27 cellular contexts compared by ENCODE assay signal in genomic region chr19:31261019-31261595, GRCh38.
DNase-seq lines count a peak whose midpoint lies in the region; ATAC-seq and TF ChIP-seq lines count a peak whose summit lies in the region.
"Had no signal": no experiment of that assay in that cellular context is flagged by ENCODE, and none has a peak within 500 bp of the region (broad histone marks: within the 10 kb centered on the region; RNA-seq: fewer than 3 reads in every experiment).

No MANE protein-coding gene starts in this region.

- no peak for TF ChIP-seq RAD21 in SK-N-SH (IDR thresholded peaks at IDR 0.05; ENCODE audit: low read length)

- ATAC-seq in SK-N-SH treated with all-trans-retinoic acid at 6 μM for 48 hours (no peak), upper lobe of right lung (no peak), HG02852 (IDR thresholded peaks at IDR 0.05; ENCODE audit: unreplicated experiment) (no peak)
- ATAC-seq: foreskin keratinocyte; GM12878; left lobe of liver; stimulated activated naive CD8-positive, alpha-beta T cell treated with anti-CD3 and anti-CD28 coated beads, Interleukin-15, Interleukin-2, amounts not matched to agents 100 U/mL and 50 U/mL, for 24 hours had no signal

- H3K9me3 Mint-ChIP-seq in type B pancreatic cell: no peaks in the 10 kb centered on the region

- peaks cover 0 to 17% of the 10 kb centered on the region in 2 experiments; a peak in 2 of 4 replicates for H3K4me1 ChIP-seq in SK-N-SH (ENCODE audit: control insufficient read depth in 1 of 2, insufficient read depth in 2 of 2, low read depth in 1 of 2, low read length in 1 of 2)
- no peaks in the 10 kb centered on the region for H3K4me1 ChIP-seq in colonic mucosa
- H3K4me1 ChIP-seq in upper lobe of right lung: peaks cover 7% of the 10 kb centered on the region
- H3K4me1 ChIP-seq: BE2C had no signal

- no peaks in the 10 kb centered on the region for H3F3A ChIP-seq in SK-N-SH (replicated peaks; ENCODE audit: insufficient read depth)

- 73% methylated on average over 2 of the region's 3 CpGs for WGBS in SK-N-SH (ENCODE audit: low lambda C conversion rate)

- POLR2A ChIA-PET in SK-N-SH (lab: Yijun Ruan, JAX): no interaction called here

- H3K27me3 ChIP-seq in SK-N-SH (ENCODE audit: insufficient read depth): no peaks in the 10 kb centered on the region
- H3K27me3 ChIP-seq in colonic mucosa: no peaks in the 10 kb centered on the region
- H3K27me3 ChIP-seq in upper lobe of right lung: no peaks in the 10 kb centered on the region
- H3K27me3 ChIP-seq: BE2C, foreskin keratinocyte, tibial nerve had no signal

- H3K9me3 ChIP-seq in SK-N-SH: no peaks in the 10 kb centered on the region
- no peaks in the 10 kb centered on the region for H3K9me3 ChIP-seq in colonic mucosa
- no peaks in the 10 kb centered on the region for H3K9me3 ChIP-seq in upper lobe of right lung
- H3K9me3 ChIP-seq: BE2C, tibial nerve had no signal

- no peaks in the 10 kb centered on the region for H3K79me2 ChIP-seq in SK-N-SH (ENCODE audit: insufficient read depth)

- H3K4me2 ChIP-seq in SK-N-SH: no peak overlapping the region

- DNase-seq in SK-N-SH (peak; percentile 6), colonic mucosa (peak; percentile 10), mesenteric fat pad (ENCODE audit: low spot score) (peak; percentile 57), type B pancreatic cell (ENCODE audit: extremely low spot score, unreplicated experiment) (peak; percentile 31), SW 1271 (lab: John Stamatoyannopoulos, UW) (no peak), upper lobe of right lung (no peak)
- DNase-seq: activated B cell treated with CpG ODN at 0.5 μM for 24 hours; activated CD4-positive, alpha-beta T cell treated with anti-CD3 and anti-CD28 coated beads, Interleukin-2, amount 50 U/mL, for 48 hours; activated gamma-delta T cell; activated T-cell treated with anti-CD3 and anti-CD28 coated beads for 4 hours; BE2C; Calu3; DND-41; foreskin keratinocyte; mesendoderm; naive B cell; NCI-H1694; NCI-H526 treated with DMSO at 0.1 percent for 48 hours; stimulated activated CD4-positive, alpha-beta T cell treated with anti-CD3 and anti-CD28 coated beads, Interleukin-12 subunit alpha, Interleukin-12 subunit beta, amount 100 ng/mL, for 4 hours; stimulated activated naive CD8-positive, alpha-beta T cell treated with anti-CD3 and anti-CD28 coated beads, Interleukin-15, Interleukin-2, amounts not matched to agents 100 U/mL and 50 U/mL, for 24 hours; T1000 had no signal

- no peak overlapping the region for H3K4me3 ChIP-seq in SK-N-SH (ENCODE audit: low read depth in 2 of 2, low read length in 1 of 2)
- H3K4me3 ChIP-seq in colonic mucosa: no peak overlapping the region
- no peak overlapping the region for H3K4me3 ChIP-seq in upper lobe of right lung
- H3K4me3 ChIP-seq: GM12878, tibial nerve had no signal

- peaks cover 20% of the 10 kb centered on the region for H3K27me3 Mint-ChIP-seq in type B pancreatic cell
- H3K27me3 Mint-ChIP-seq: activated B cell treated with CpG ODN at 0.5 μM for 24 hours had no signal

- intact Hi-C loops in colonic mucosa (cut with DNase I): no loop called here
- intact Hi-C loops in upper lobe of right lung (cut with DNase I): no loop called here

- TF ChIP-seq CTCF in SK-N-SH (IDR thresholded peaks at IDR 0.05): no peak
- TF ChIP-seq CTCF in colonic mucosa (IDR thresholded peaks at IDR 0.05): no peak
- no peak for TF ChIP-seq CTCF in type B pancreatic cell (conservative IDR thresholded peaks at IDR 0.05)
- TF ChIP-seq CTCF in upper lobe of right lung (IDR thresholded peaks at IDR 0.05): no peak

- H3K4me1 Mint-ChIP-seq in type B pancreatic cell (ENCODE audit: unreplicated experiment): peaks cover 18% of the 10 kb centered on the region
- H3K4me1 Mint-ChIP-seq: activated B cell treated with CpG ODN at 0.5 μM for 24 hours, naive B cell had no signal

- no peaks in the 10 kb centered on the region for H3K36me3 ChIP-seq in SK-N-SH (replicated peaks in 1 of 2; ENCODE audit: control insufficient read depth in 1 of 2, insufficient read depth in 2 of 2, low read length in 1 of 2)
- H3K36me3 ChIP-seq in colonic mucosa: no peaks in the 10 kb centered on the region
- no peaks in the 10 kb centered on the region for H3K36me3 ChIP-seq in upper lobe of right lung
- H3K36me3 ChIP-seq: BE2C, tibial nerve had no signal

- no peaks in the 10 kb centered on the region for H3K9me2 ChIP-seq in SK-N-SH

- no peaks in the 10 kb centered on the region for H4K20me1 ChIP-seq in SK-N-SH (ENCODE audit: insufficient read depth)

- CTCF ChIA-PET in SK-N-SH (lab: Yijun Ruan, JAX): no interaction called here

- no peak for TF ChIP-seq EP300 in SK-N-SH (IDR thresholded peaks at IDR 0.05; ENCODE audit: borderline replicate concordance in 1 of 2, low read depth in 1 of 2, low read length in 1 of 2)

- H3K4me3 Mint-ChIP-seq in type B pancreatic cell: no peak overlapping the region
- H3K4me3 Mint-ChIP-seq: activated B cell treated with CpG ODN at 0.5 μM for 24 hours, naive B cell had no signal

- no peak overlapping the region for H3K27ac ChIP-seq in SK-N-SH (ENCODE audit: low read depth in 2 of 2, low read length in 1 of 2)
- no peak overlapping the region for H3K27ac ChIP-seq in colonic mucosa
- no peak overlapping the region for H3K27ac ChIP-seq in upper lobe of right lung
- H3K27ac ChIP-seq: 22Rv1, foreskin keratinocyte, tibial nerve had no signal

- no peak overlapping the region for H2AFZ ChIP-seq in SK-N-SH (ENCODE audit: low read depth)

- H3K36me3 Mint-ChIP-seq in type B pancreatic cell: no peaks in the 10 kb centered on the region
- H3K36me3 Mint-ChIP-seq: naive B cell had no signal

- H3K27ac Mint-ChIP-seq in type B pancreatic cell: no peak overlapping the region
- H3K27ac Mint-ChIP-seq: activated B cell treated with CpG ODN at 0.5 μM for 24 hours, naive B cell had no signal

- H3K9ac ChIP-seq in SK-N-SH (no peak overlapping the region), colonic mucosa (ENCODE audit: low read depth in 2 of 2, low read length in 2 of 2) (no peak overlapping the region)

TF ChIP-seq in SK-N-SH, 30 proteins besides CTCF, POLR2A, EP300 and RAD21 (continues in another document):
- no peak for TF ChIP-seq ZBTB33 (IDR thresholded peaks at IDR 0.05; ENCODE audit: borderline replicate concordance, low read depth)
- TF ChIP-seq POLR2AphosphoS5 (IDR thresholded peaks at IDR 0.05; ENCODE audit: low read depth, low read length): no peak
- TF ChIP-seq RXRA (IDR thresholded peaks at IDR 0.05; ENCODE audit: borderline replicate concordance, low read depth): no peak
- TF ChIP-seq USF2 (IDR thresholded peaks at IDR 0.05; ENCODE audit: borderline replicate concordance, low read depth, low read length): no peak
- no peak for TF ChIP-seq YY1 (IDR thresholded peaks at IDR 0.05; ENCODE audit: low read depth)
- TF ChIP-seq FOXM1 (IDR thresholded peaks at IDR 0.05; ENCODE audit: low read depth): no peak

TF ChIP-seq in SK-N-SH treated with all-trans-retinoic acid at 6 μM for 48 hours, 23 proteins besides CTCF, POLR2A, EP300 and RAD21 (continues in another document):
- TF ChIP-seq PATZ1 (CRISPR knock-in tag; IDR thresholded peaks at IDR 0.05; ENCODE audit: borderline replicate concordance) (no peak), TSHZ2 (CRISPR knock-in tag; IDR thresholded peaks at IDR 0.05) (no peak), BACH2 (CRISPR knock-in tag; IDR thresholded peaks at IDR 0.05; ENCODE audit: borderline replicate concordance) (no peak), PPARA (CRISPR knock-in tag; IDR thresholded peaks at IDR 0.05; ENCODE audit: borderline replicate concordance) (no peak)

Comparison
In these comparisons a context has a peak if more than half of its experiments do, and no peak if none do; other contexts are left out.
1. DNase-seq: peak in SK-N-SH (single experiment), colonic mucosa (single experiment), mesenteric fat pad (single experiment) and type B pancreatic cell (single experiment); none in SW 1271 (0 of 2) and upper lobe of right lung (single experiment).